Comparison of ENCODE assay signal across 8 cellular contexts in the genomic region with DNA sequence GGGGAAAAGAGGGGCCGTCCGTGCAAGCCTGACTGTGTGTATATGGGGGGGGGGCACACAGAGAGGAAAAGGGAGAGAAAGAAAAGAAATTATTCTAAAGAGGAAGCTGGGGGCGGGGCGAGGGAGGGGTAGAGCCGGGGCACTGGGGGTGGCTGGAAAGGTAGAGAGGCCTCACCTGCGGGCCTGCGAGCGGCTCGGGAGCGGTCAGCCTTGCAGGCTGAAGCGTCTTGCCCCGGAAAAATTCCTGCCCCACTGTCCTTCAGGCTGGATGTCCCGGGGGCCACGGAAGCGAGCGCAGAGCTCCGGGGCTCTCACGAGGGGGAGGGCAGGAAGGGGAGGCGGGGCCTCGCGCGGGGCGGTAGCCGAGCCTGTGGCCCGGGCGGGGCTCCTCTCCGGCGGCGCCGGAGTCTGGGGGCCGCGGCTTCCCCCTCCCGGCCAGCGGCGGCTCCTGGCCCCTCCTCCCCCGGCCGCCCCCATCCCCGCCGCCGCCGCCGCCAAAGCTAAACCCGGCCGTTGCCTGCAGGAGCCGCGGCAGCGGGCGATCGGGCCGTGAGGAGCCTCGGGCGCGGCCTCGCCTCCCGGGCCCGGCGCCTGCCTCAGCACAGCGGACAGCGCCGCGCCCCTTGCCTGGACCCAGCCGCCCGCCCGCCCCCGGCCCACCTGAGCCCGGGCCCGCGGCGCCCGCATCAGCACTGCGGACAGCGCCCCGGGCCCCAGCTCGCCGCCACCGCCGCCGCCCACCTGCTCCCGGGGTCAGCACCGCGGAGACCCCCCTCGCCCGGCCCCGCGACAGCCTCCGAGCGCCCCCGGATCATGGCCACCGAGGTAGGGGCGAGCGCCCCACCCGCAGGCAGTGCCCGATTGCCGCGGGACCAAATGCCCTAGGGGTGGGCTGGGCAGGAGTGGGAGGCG. TPM values are rescaled to one million over a fixed set of nuclear protein-coding genes. Genes with fewer than 3 reads are reported as not detected.
DNase-seq lines count a peak whose midpoint lies in the region; ATAC-seq, FAIRE-seq and TF ChIP-seq lines count a peak whose summit lies in the region.

TSS of gene GOLGA7B (plus strand) at position 353 of the 912 bp plus-strand sequence. CDS start at position 814, 461 bp downstream.

- CTCF ChIA-PET in GM12878 (lab: Yijun Ruan, JAX): interaction anchor here (0.6 kb wide), 1 partner anchor 350 kb away, joined by 3 read pairs; no protein-coding TSS in a partner anchor

- in situ Hi-C loops in GM12878 (cut with MboI): no loop called here

- no TSS peak for BruUV-seq in GM12878 (replicated peaks; lab: Mats Ljungman, UMichigan)

- H3K27ac ChIP-seq in HL-60 (replicated peaks) (no peak within 1 kb of the TSS), GM12878 (ENCODE audit: control insufficient read depth, insufficient read depth) (no peak within 1 kb of the TSS)

- WGBS in GM12878 (ENCODE audit: insufficient coverage, insufficient replicate concordance, low lambda C conversion rate, missing lambda C conversion rate): 9% methylated on average over 42 of the region's 96 CpGs

- H3K4me1 ChIP-seq in GM12878 (ENCODE audit: control insufficient read depth, insufficient read depth, low read length): no peaks in the 10 kb centered on the region

- peak within 1 kb of the TSS; percentile 68; the same call in 1 of the 2 replicates for H3K4me2 ChIP-seq in GM12878 (ENCODE audit: control insufficient read depth, insufficient read depth)

- no peaks in the 10 kb centered on the region for H3K9me3 ChIP-seq in GM12878 (replicated peaks; ENCODE audit: control insufficient read depth, insufficient read depth, low read length)

- DNase-seq in GM12864 (ENCODE audit: low read depth) (no peak), HL-60 (ENCODE audit: low read depth in 1 of 2, low spot score in 1 of 2) (peak in 1 of 2 experiments; percentile 13), T-helper 2 cell (peak; percentile 43 to 74 (median 51)), GM12878 (ENCODE audit: low read depth, low spot score) (no peak), iPS-NIHi7 (ENCODE audit: extremely low spot score) (peak; percentile 98), pons (ENCODE audit: low spot score) (no peak)
- peak; percentile 30 to 61 for DNase-seq in stimulated activated CD4-positive, alpha-beta T cell treated with anti-CD3 and anti-CD28 coated beads, Interleukin-1b, Interleukin-23, amount 100 ng/mL, for 4 hours (ENCODE audit: low read depth in 2 of 2)

- H3K4me3 ChIP-seq in GM12864 (ENCODE audit: low read depth, low read length) (peak within 1 kb of the TSS; percentile 50), HL-60 (replicated peaks; ENCODE audit: insufficient read depth, low read length) (peak within 1 kb of the TSS; percentile 48), GM12878 (peak within 1 kb of the TSS; percentile 53; the same call in 1 of the 2 replicates)

- peak; percentile 78 for ATAC-seq in GM12878
- ATAC-seq in GM19455 (IDR thresholded peaks at IDR 0.05; ENCODE audit: unreplicated experiment): no peak

- H3K9ac ChIP-seq in GM12878 (ENCODE audit: control insufficient read depth, insufficient read depth, low read length): no peak within 1 kb of the TSS

- peak within 1 kb of the TSS; percentile 44 for H2AFZ ChIP-seq in GM12878 (ENCODE audit: control insufficient read depth, low read depth, low read length)

- POLR2A ChIA-PET in GM12878 (lab: Charles Lee): no interaction called here

- no peaks in the 10 kb centered on the region for H3K36me3 ChIP-seq in GM12878 (ENCODE audit: control insufficient read depth in 2 of 2, insufficient read depth in 2 of 2, low read length in 1 of 2)

- TF ChIP-seq CTCF in GM12864 (IDR thresholded peaks at IDR 0.05; ENCODE audit: low read depth, low read length, missing control alignments) (no peak), HL-60 (IDR thresholded peaks at IDR 0.05; ENCODE audit: insufficient read depth, low read length) (no peak), GM12878 (IDR thresholded peaks at IDR 0.05 in 2 of 3, conservative IDR thresholded peaks at IDR 0.05 in 1 of 3; ENCODE audit: control insufficient read depth in 2 of 3, extremely low read depth in 1 of 3, insufficient read depth in 1 of 3, low read depth in 3 of 3, low read length in 3 of 3) (no peak)

- RAD21 ChIA-PET in GM12878 (lab: Charles Lee; ENCODE audit: unreplicated experiment): no interaction called here

- TF ChIP-seq EP300 in GM12878 (IDR thresholded peaks at IDR 0.05; ENCODE audit: borderline replicate concordance in 1 of 2, control insufficient read depth in 1 of 2, low read depth in 2 of 2, low read length in 2 of 2): no peak

- FAIRE-seq in GM12878 (lab: Jason Lieb, UNC): no peak

- intact Hi-C loops in GM12878 (cut with micrococcal nuclease; ENCODE audit: unreplicated experiment): no loop called here

- peaks cover 23% of the 10 kb centered on the region for H3K27me3 ChIP-seq in HL-60 (ENCODE audit: insufficient read depth, poor library complexity, severe bottlenecking)
- H3K27me3 ChIP-seq in GM12878 (replicated peaks in 1 of 2; ENCODE audit: control insufficient read depth in 2 of 2, insufficient read depth in 2 of 2, low read length in 1 of 2): peaks cover 1 to 9% of the 10 kb centered on the region in 2 experiments; a peak in 3 of 4 replicates

- TF ChIP-seq POLR2A in GM12878 (IDR thresholded peaks at IDR 0.05; ENCODE audit: low read depth, low read length): no peak

- H3K79me2 ChIP-seq in GM12878 (ENCODE audit: control insufficient read depth, insufficient read depth, low read length): no peaks in the 10 kb centered on the region

- no peaks in the 10 kb centered on the region for H4K20me1 ChIP-seq in GM12878 (ENCODE audit: control insufficient read depth, insufficient read depth)

- TF ChIP-seq RAD21 in GM12878 (IDR thresholded peaks at IDR 0.05; ENCODE audit: insufficient read depth, low read depth, low read length): no peak

- SMC1A ChIA-PET in GM12878 (lab: Charles Lee; ENCODE audit: uncharacterized antibody, unreplicated experiment): no interaction called here

TF ChIP-seq in GM12878, 131 proteins besides CTCF, POLR2A, EP300 and RAD21 (continues in another document):
- TF ChIP-seq BHLHE40 (IDR thresholded peaks at IDR 0.05; ENCODE audit: borderline replicate concordance in 1 of 2, low read depth in 2 of 2, low read length in 1 of 2): no peak
- TF ChIP-seq YY1 (IDR thresholded peaks at IDR 0.05; ENCODE audit: low read depth, low read length): no peak
- TF ChIP-seq, protein P1, sequence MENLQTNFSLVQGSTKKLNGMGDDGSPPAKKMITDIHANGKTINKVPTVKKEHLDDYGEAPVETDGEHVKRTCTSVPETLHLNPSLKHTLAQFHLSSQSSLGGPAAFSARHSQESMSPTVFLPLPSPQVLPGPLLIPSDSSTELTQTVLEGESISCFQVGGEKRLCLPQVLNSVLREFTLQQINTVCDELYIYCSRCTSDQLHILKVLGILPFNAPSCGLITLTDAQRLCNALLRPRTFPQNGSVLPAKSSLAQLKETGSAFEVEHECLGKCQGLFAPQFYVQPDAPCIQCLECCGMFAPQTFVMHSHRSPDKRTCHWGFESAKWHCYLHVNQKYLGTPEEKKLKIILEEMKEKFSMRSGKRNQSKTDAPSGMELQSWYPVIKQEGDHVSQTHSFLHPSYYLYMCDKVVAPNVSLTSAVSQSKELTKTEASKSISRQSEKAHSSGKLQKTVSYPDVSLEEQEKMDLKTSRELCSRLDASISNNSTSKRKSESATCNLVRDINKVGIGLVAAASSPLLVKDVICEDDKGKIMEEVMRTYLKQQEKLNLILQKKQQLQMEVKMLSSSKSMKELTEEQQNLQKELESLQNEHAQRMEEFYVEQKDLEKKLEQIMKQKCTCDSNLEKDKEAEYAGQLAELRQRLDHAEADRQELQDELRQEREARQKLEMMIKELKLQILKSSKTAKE (IDR thresholded peaks at IDR 0.05; ENCODE audit: low read depth, poor library complexity, severe bottlenecking): no peak
- TF ChIP-seq, protein P2, sequence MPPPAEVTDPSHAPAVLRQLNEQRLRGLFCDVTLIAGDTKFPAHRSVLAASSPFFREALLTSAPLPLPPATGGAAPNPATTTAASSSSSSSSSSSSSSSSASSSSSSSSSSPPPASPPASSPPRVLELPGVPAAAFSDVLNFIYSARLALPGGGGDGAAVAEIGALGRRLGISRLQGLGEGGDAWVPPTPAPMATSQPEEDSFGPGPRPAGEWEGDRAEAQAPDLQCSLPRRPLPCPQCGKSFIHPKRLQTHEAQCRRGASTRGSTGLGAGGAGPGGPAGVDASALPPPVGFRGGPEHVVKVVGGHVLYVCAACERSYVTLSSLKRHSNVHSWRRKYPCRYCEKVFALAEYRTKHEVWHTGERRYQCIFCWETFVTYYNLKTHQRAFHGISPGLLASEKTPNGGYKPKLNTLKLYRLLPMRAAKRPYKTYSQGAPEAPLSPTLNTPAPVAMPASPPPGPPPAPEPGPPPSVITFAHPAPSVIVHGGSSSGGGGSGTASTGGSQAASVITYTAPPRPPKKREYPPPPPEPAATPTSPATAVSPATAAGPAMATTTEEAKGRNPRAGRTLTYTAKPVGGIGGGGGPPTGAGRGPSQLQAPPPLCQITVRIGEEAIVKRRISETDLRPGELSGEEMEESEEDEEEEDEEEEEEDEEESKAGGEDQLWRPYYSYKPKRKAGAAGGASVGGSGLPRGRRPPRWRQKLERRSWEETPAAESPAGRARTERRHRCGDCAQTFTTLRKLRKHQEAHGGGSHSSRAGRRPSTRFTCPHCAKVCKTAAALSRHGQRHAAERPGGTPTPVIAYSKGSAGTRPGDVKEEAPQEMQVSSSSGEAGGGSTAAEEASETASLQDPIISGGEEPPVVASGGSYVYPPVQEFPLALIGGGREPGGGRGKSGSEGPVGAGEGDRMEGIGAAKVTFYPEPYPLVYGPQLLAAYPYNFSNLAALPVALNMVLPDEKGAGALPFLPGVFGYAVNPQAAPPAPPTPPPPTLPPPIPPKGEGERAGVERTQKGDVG (CRISPR knock-in tag; IDR thresholded peaks at IDR 0.05): no peak

RNA-seq across cellular contexts. Expression of gene GOLGA7B, which starts in this region (rescaled TPM):
- total RNA-seq in GM12878 (2013; cell fraction: nucleolus; rRNA removed): not detected in 2 replicates
- total RNA-seq in GM12878 (2014; rRNA removed) (not detected in 2 replicates), GM12878 (2014; rRNA removed; fragmentation: Illumina TruSeq; extraction: Trizol) (not detected in 2 replicates), GM12878 (2021) (not detected in 2 replicates)
- polyA plus RNA-seq in GM12878 (2011; ENCODE audit: low read depth): not detected
- polyA plus RNA-seq in GM12878 (2011; rRNA removed) (0.01 TPM in 1 of 2 replicates, not detected in the other), GM12878 (2014; fragmentation: Illumina TruSeq; extraction: Trizol) (0.01 TPM in 1 of 2 replicates, not detected in the other), GM12878 (2014; fragmentation: Nextera tagmentation; extraction: Ambion mirVana) (under 1 TPM in 1 of 2 experiments, not detected in 1; 0.02 TPM), GM12878 (2014; rRNA removed) (not detected in 2 replicates), GM12878 (2016; fragmentation: Nextera tagmentation; extraction: Ambion mirVana) (not detected)
- polyA plus RNA-seq in GM12878 (2011; cell fraction: cytosol; rRNA removed): 0.02 TPM in 1 of 2 replicates, not detected in the other
- polyA plus RNA-seq in GM12878 (2011; cell fraction: nucleus; rRNA removed): 0.01 TPM in 1 of 2 replicates, not detected in the other
- polyA plus RNA-seq in GM12878 (2012): 0.06 TPM in 1 of 2 replicates, not detected in the other
- polyA minus RNA-seq in GM12878 (2011; rRNA and poly(A)+ RNA removed): not detected in 2 replicates
- polyA minus RNA-seq in GM12878 (2011; cell fraction: cytosol; rRNA and poly(A)+ RNA removed): not detected in 2 replicates
- polyA minus RNA-seq in GM12878 (2011; cell fraction: nucleus; rRNA and poly(A)+ RNA removed): not detected in 2 replicates

Comparison
In these comparisons a context has a peak if more than half of its experiments do, and no peak if none do; other contexts are left out.
1. Peak in ATAC-seq, H3K4me3 ChIP-seq and H3K4me2 ChIP-seq in GM12878; RNA of the gene not detected or under 1 TPM.
2. DNase-seq: peak in T-helper 2 cell (5 of 5), iPS-NIHi7 (single experiment) and stimulated activated CD4-positive, alpha-beta T cell treated with anti-CD3 and anti-CD28 coated beads, Interleukin-1b, Interleukin-23, amount 100 ng/mL, for 4 hours (2 of 2); none in GM12864 (single experiment), GM12878 (single experiment) and pons (single experiment).
3. Peak in every context shown above with its lines, with median percentiles within 50 percentile points of each other: H3K4me3 ChIP-seq.